2 cellular contexts compared by ENCODE assay signal in genomic region chr16:5000573-5001001, GRCh38.
TF ChIP-seq lines count a peak whose summit lies in the region.

No MANE protein-coding gene starts in this region.

TF ChIP-seq in K562, 482 proteins besides CTCF, POLR2A, EP300 and RAD21:
- TF ChIP-seq YY1 (IDR thresholded peaks at IDR 0.05; ENCODE audit: borderline replicate concordance in 1 of 3, control insufficient read depth in 1 of 3, extremely low read depth in 1 of 3, insufficient read depth in 3 of 3, insufficient read length in 1 of 3, insufficient replicate concordance in 2 of 3, low read depth in 1 of 3, low read length in 2 of 3): peak in 1 of 3 experiments; percentile 79
- TF ChIP-seq RFX5 (IDR thresholded peaks at IDR 0.05; ENCODE audit: low read depth, low read length): no peak

TF ChIP-seq in HEK293T, 16 proteins besides CTCF, POLR2A, EP300 and RAD21:
- no peak for TF ChIP-seq BHLHE40 (IDR thresholded peaks at IDR 0.05; ENCODE audit: borderline replicate concordance)
- no peak for TF ChIP-seq TARDBP (IDR thresholded peaks at IDR 0.05)
- no peak for TF ChIP-seq FOXM1 (IDR thresholded peaks at IDR 0.05; ENCODE audit: borderline replicate concordance)
- no peak for TF ChIP-seq HDGF (IDR thresholded peaks at IDR 0.05; ENCODE audit: borderline replicate concordance)
- no peak for TF ChIP-seq ELF4 (IDR thresholded peaks at IDR 0.05)
- TF ChIP-seq FOXK2 (IDR thresholded peaks at IDR 0.05): no peak
- TF ChIP-seq CTBP1 (IDR thresholded peaks at IDR 0.05; ENCODE audit: borderline replicate concordance): no peak
- TF ChIP-seq L3MBTL2 (conservative IDR thresholded peaks at IDR 0.05): no peak
- TF ChIP-seq SP1 (IDR thresholded peaks at IDR 0.05): no peak
- TF ChIP-seq ARNT (IDR thresholded peaks at IDR 0.05): no peak
- no peak for TF ChIP-seq LEF1 (IDR thresholded peaks at IDR 0.05; ENCODE audit: borderline replicate concordance)
TF ChIP-seq in HEK293T: peak in this region for 0.
